Comparison of ENCODE assay signal across 8 cellular contexts in the genomic region with DNA sequence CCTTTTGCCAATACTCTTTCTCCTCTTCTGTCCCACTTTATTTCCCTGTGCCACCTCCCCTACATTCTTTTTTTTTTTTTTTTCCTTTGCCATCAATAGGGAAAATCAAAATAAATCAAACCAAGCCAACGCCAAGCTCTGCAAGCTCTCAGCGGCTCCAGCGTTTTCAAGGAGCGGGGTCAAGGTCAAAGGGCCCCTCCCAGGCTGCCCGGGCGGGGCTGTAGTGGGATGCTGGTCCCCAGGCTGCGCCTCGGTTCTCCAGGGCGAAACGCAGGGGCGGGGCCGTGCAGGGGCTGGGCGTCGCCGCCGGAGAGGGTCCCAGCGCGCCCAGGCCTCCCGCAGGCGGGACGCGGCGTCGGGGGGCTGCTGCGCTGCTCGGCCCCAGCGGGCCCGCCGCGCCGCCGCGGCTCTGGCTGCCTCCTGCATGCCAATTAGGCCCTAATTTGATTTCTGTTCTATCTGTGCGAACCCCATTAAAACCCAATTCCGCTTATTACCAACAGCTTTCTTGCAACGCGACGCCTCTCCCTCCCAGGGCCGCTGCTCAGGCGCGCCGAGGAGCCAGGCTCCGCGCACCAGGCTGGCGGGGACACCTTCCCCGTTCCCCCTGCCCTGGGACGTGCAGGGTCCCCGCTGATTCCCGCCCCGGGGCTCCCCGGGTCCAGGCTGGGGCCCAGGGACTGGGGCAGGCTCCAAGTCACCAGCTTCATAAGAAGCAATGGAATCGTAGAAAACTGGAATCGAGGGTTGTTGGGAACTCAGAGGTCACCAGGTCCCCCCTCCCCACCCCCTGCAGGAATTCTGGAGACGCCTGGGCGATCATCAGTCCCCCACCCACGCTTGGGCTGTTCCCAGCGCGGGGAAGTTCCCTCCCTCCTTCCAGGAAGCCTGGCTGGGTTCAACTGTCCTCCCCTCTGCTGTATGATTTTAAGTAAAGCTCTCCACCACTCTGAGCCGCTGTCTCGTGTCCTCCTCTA. TPM values are rescaled to one million over a fixed set of nuclear protein-coding genes. Genes with fewer than 3 reads are reported as not detected.
A peak's percentile ranks its signal among the peaks of the same experiment; 100 is the strongest.
DNase-seq lines count a peak whose midpoint lies in the region; ATAC-seq, FAIRE-seq and TF ChIP-seq lines count a peak whose summit lies in the region.

No MANE protein-coding gene starts in this region.

- H3K9me3 ChIP-seq in HCT116 (ENCODE audit: control insufficient read depth in 1 of 2, insufficient read depth in 1 of 2, low read depth in 1 of 2, low read length in 2 of 2) (no peaks in the 10 kb centered on the region), iPS-18a (ENCODE audit: control insufficient read depth, low read depth, low read length) (no peaks in the 10 kb centered on the region), small intestine (ENCODE audit: control insufficient read depth, low read depth) (no peaks in the 10 kb centered on the region)

- H3K4me3 ChIP-seq in ACC112 (ENCODE audit: low read depth, low read length) (peak overlapping the region; percentile 76), HCT116 (replicated peaks in 1 of 2; ENCODE audit: low read depth in 1 of 2, low read length in 2 of 2) (peak overlapping the region; percentile 26 to 41), iPS-18a (ENCODE audit: low read length) (peak overlapping the region; percentile 66), small intestine (ENCODE audit: low read depth in 1 of 2, low read length in 2 of 2) (peak overlapping the region; percentile 1 to 34)

- DNase-seq in HCT116 (ENCODE audit: low read depth, low spot score) (no peak), small intestine (no peak), HUDEP-2 (lab: John Stamatoyannopoulos, UW; ENCODE audit: unreplicated experiment in 76 of 76) (no peak), NCI-H2081 treated with DMSO at 0.1 percent for 48 hours (lab: John Stamatoyannopoulos, UW) (no peak)
- peak; percentile 30 for DNase-seq in activated naive CD4-positive, alpha-beta T cell treated with anti-CD3 and anti-CD28 coated beads, Interleukin-2, amount 50 U/mL, for 16 hours

- BruUV-seq in HCT116 (replicated peaks; lab: Mats Ljungman, UMichigan) = no TSS peak

- H3K9ac ChIP-seq in HCT116 (ENCODE audit: low read length) = peak overlapping the region; percentile 81
- H3K9ac ChIP-seq in iPS-18a (ENCODE audit: low read length) = no peak overlapping the region

- no peaks in the 10 kb centered on the region for H3K9me2 ChIP-seq in HCT116 (ENCODE audit: insufficient read depth)

- POLR2A ChIA-PET in HCT116 (lab: Charles Lee) = interaction anchor here (1.3 to 4.9 kb wide), 5 partner anchors 13 to 44 kb away, joined by 4 to 66 read pairs (median 28); no protein-coding TSS in a partner anchor

- no peak for TF ChIP-seq POLR2A in HCT116 (IDR thresholded peaks at IDR 0.05; ENCODE audit: borderline replicate concordance, extremely low read depth, insufficient read depth, insufficient read length)

- peak overlapping the region; percentile 75 for H3K4me2 ChIP-seq in HCT116 (ENCODE audit: low read length)

- H2AFZ ChIP-seq in ACC112 (ENCODE audit: low read length, unreplicated experiment) (peak overlapping the region; percentile 67), HCT116 (ENCODE audit: low read depth, low read length, poor library complexity, severe bottlenecking) (no peak overlapping the region)

- CTCF ChIA-PET in HCT116 (lab: Charles Lee) = no interaction called here

- H3K36me3 ChIP-seq in ACC112 (ENCODE audit: insufficient read depth, low read length) (no peaks in the 10 kb centered on the region), HCT116 (ENCODE audit: control insufficient read depth in 1 of 2, insufficient read depth in 2 of 2, low read length in 2 of 2) (no peaks in the 10 kb centered on the region), iPS-18a (ENCODE audit: control insufficient read depth, low read depth, low read length) (no peaks in the 10 kb centered on the region), small intestine (ENCODE audit: control insufficient read depth in 2 of 2, insufficient read depth in 2 of 2, low read length in 2 of 2) (no peaks in the 10 kb centered on the region)

- no peak for FAIRE-seq in small intestine (lab: Jason Lieb, UNC)

- H4K20me1 ChIP-seq in HCT116 (ENCODE audit: insufficient read depth) = no peaks in the 10 kb centered on the region

- H3K4me1 ChIP-seq in ACC112 (ENCODE audit: control insufficient read depth, insufficient read depth, low read length, unreplicated experiment) (peaks cover 11% of the 10 kb centered on the region), HCT116 (ENCODE audit: control insufficient read depth in 1 of 2, insufficient read depth in 2 of 2, low read length in 2 of 2) (peaks cover 59 to 70% of the 10 kb centered on the region in 2 experiments), iPS-18a (ENCODE audit: control insufficient read depth, low read depth, low read length) (peaks cover 8% of the 10 kb centered on the region), small intestine (ENCODE audit: control insufficient read depth in 2 of 2, insufficient read depth in 1 of 2, low read depth in 1 of 2, low read length in 1 of 2) (no peaks in the 10 kb centered on the region)

- H3K27me3 ChIP-seq in ACC112 (ENCODE audit: insufficient read depth, low read length) (no peaks in the 10 kb centered on the region), HCT116 (ENCODE audit: insufficient read depth, low read length) (no peaks in the 10 kb centered on the region), iPS-18a (ENCODE audit: control insufficient read depth, insufficient read depth, low read length) (peaks cover 16% of the 10 kb centered on the region), small intestine (ENCODE audit: control insufficient read depth in 2 of 2, insufficient read depth in 2 of 2, low read length in 2 of 2) (no peaks in the 10 kb centered on the region)

- H3K79me2 ChIP-seq in ACC112 (ENCODE audit: control insufficient read depth, insufficient read depth, low read length, unreplicated experiment) (no peaks in the 10 kb centered on the region), HCT116 (ENCODE audit: insufficient read depth, low read length) (no peaks in the 10 kb centered on the region)

- intact Hi-C loops in HCT116 (cut with micrococcal nuclease) = no loop called here

- TF ChIP-seq CTCF in HCT116 (IDR thresholded peaks at IDR 0.05 in 2 of 3, conservative IDR thresholded peaks at IDR 0.05 in 1 of 3; ENCODE audit: borderline replicate concordance in 1 of 3, insufficient read depth in 1 of 3, low read depth in 2 of 3, low read length in 2 of 3) = no peak

- peak overlapping the region; percentile 34 for H3K27ac ChIP-seq in ACC112 (ENCODE audit: low read depth, low read length)
- H3K27ac ChIP-seq in HCT116 (ENCODE audit: low read depth, low read length) = peak overlapping the region; percentile 94
- no peak overlapping the region for H3K27ac ChIP-seq in iPS-18a (ENCODE audit: low read length)
- no peak overlapping the region for H3K27ac ChIP-seq in small intestine (ENCODE audit: low read depth in 1 of 2, low read length in 1 of 2)

- TF ChIP-seq RAD21 in HCT116 (IDR thresholded peaks at IDR 0.05; ENCODE audit: low read depth) = no peak

- ATAC-seq in HCT116 = peak; percentile 46
- ATAC-seq in HG02938 (IDR thresholded peaks at IDR 0.05; ENCODE audit: unreplicated experiment) = no peak

- RAD21 ChIA-PET in HCT116 (lab: Charles Lee; ENCODE audit: low non-redundant PET in 1 of 2, low total read pairs in 2 of 2, uncharacterized antibody in 2 of 2, unreplicated experiment in 2 of 2) = interaction anchor here (0.8 to 1.1 kb wide), 3 partner anchors 11 to 25 kb away, joined by 3 read pairs; no protein-coding TSS in a partner anchor

- WGBS in small intestine, 3 donors = 4 to 7% (median 7%) methylated on average over 38 to 60 of the region's 60 CpGs

TF ChIP-seq in HCT116, 20 proteins besides CTCF, POLR2A, EP300 and RAD21:
- TF ChIP-seq ZFX (IDR thresholded peaks at IDR 0.05) (peak; percentile 33; the same call in 1 of the 2 replicates), SP1 (IDR thresholded peaks at IDR 0.05; ENCODE audit: low read depth) (no peak)

RNA-seq across cellular contexts. Expression of gene MAP1LC3B2, which starts 50.7 kb away (rescaled TPM):
- 4.7 TPM for total RNA-seq in HCT116 (2021; ENCODE audit: unreplicated experiment)
- 12.0 and 15.5 TPM in 2 replicates for polyA plus RNA-seq in HCT116 (2012)
- polyA plus RNA-seq in small intestine = 1 to 10 TPM; 1.1 to 2.7 (median 1.6) TPM

Comparison
In these comparisons a context has a peak if more than half of its experiments do, and no peak if none do; other contexts are left out.
1. H3K27ac ChIP-seq: peak in ACC112 (single experiment) and HCT116 (single experiment); none in iPS-18a (single experiment) and small intestine (0 of 2).
2. H3K4me3 ChIP-seq: peak in every context shown above with its lines; median percentile 76 in ACC112; 66 in iPS-18a; 34 in HCT116; 18 in small intestine.